Comparison of ENCODE assay signal across 19 cellular contexts in the genomic region with DNA sequence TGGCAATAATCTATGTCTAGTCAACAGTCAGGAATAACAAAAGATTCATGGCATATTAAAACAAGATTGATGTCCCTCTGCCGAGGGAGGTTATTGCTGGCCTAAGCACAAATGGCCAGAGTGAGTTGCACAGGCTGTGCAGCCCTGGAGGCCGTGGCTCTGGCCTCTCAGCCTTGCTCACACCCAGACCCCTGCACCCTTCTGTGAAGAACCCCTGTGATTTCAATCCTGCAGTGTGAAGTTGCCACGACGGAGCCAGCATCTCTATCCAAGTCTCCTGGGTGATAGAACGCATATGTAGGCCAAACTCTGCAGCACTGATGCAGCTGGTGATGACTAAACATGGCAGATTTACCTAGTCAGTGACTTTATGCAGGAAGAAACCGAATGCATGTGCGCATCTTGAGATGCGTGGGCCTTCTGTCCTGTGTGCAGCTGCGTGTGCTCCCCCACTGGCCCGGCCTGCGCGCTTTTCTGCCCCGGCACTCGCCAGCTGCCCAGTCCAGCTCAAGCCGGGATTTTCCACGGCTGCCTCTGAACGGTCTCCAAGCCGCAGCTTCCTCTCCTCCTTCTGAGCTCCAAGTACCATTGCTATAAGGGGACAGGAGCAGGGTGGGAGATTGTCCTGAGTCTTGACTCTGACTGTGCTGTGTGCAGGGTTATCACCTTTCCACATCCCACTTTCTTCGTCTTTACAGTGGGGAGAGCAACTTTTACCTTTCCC.
DNase-seq lines count a peak whose midpoint lies in the region; ATAC-seq and TF ChIP-seq lines count a peak whose summit lies in the region.
"Had no signal": no experiment of that assay in that cellular context is flagged by ENCODE, and none has a peak within 500 bp of the region (broad histone marks: within the 10 kb centered on the region; RNA-seq: fewer than 3 reads in every experiment).

No MANE protein-coding gene starts in this region.

- DNase-seq in Peyer's patch: no peak
- peak; percentile 50 for DNase-seq in glutamatergic neuron
- DNase-seq in occipital lobe (lab: John Stamatoyannopoulos, UW): peak; percentile 11
- no peak for DNase-seq in thoracic aorta (ENCODE audit: low spot score)
- DNase-seq in activated CD4-positive, alpha-beta T cell treated with anti-CD3 and anti-CD28 coated beads, Interleukin-2, amount 10 ng/mL, durations not matched to agents 24 days and 14 days: no peak
- DNase-seq: activated CD4-positive, CD25-positive, alpha-beta regulatory T cell treated with anti-CD3 and anti-CD28 coated beads, Interleukin-2, amount 50 U/mL, for 72 hours; activated gamma-delta T cell; GOT3; head of caudate nucleus; islet precursor cell; midbrain; NCI-H1694; NCI-H446; SIG-M5; substantia nigra had no signal

- H3K9me3 ChIP-seq in Peyer's patch: no peaks in the 10 kb centered on the region
- H3K9me3 ChIP-seq in thoracic aorta: no peaks in the 10 kb centered on the region
- H3K9me3 ChIP-seq: BLaER1 had no signal

- H3K36me3 ChIP-seq in Peyer's patch: no peaks in the 10 kb centered on the region
- no peaks in the 10 kb centered on the region for H3K36me3 ChIP-seq in thoracic aorta
- H3K36me3 ChIP-seq: BLaER1 had no signal

- peak overlapping the region; percentile 82 for H3K27ac Mint-ChIP-seq in glutamatergic neuron (ENCODE audit: unreplicated experiment)
- no peak overlapping the region for H3K27ac Mint-ChIP-seq in activated CD4-positive, alpha-beta T cell treated with anti-CD3 and anti-CD28 coated beads, Interleukin-2, amount 10 ng/mL, durations not matched to agents 24 days and 14 days

- TF ChIP-seq CTCF in Peyer's patch (IDR thresholded peaks at IDR 0.05) (no peak), glutamatergic neuron (IDR thresholded peaks at IDR 0.05; ENCODE audit: partially characterized antibody, unreplicated experiment) (no peak), thoracic aorta (IDR thresholded peaks at IDR 0.05) (no peak)

- H3K4me1 Mint-ChIP-seq in glutamatergic neuron (ENCODE audit: low read depth, unreplicated experiment): peaks cover 22% of the 10 kb centered on the region
- no peaks in the 10 kb centered on the region for H3K4me1 Mint-ChIP-seq in activated CD4-positive, alpha-beta T cell treated with anti-CD3 and anti-CD28 coated beads, Interleukin-2, amount 10 ng/mL, durations not matched to agents 24 days and 14 days

- H3K9me3 Mint-ChIP-seq in glutamatergic neuron (ENCODE audit: unreplicated experiment): peaks cover 2% of the 10 kb centered on the region
- no peaks in the 10 kb centered on the region for H3K9me3 Mint-ChIP-seq in activated CD4-positive, alpha-beta T cell treated with anti-CD3 and anti-CD28 coated beads, Interleukin-2, amount 10 ng/mL, durations not matched to agents 24 days and 14 days

- intact Hi-C loops in activated CD4-positive, alpha-beta T cell treated with anti-CD3 and anti-CD28 coated beads, Interleukin-2, amount 10 ng/mL, durations not matched to agents 24 days and 14 days (cut with micrococcal nuclease): no loop called here

- no peak overlapping the region for H3K4me3 ChIP-seq in Peyer's patch
- peak overlapping the region; percentile 16 for H3K4me3 ChIP-seq in thoracic aorta
- H3K4me3 ChIP-seq: BLaER1, GM12878 had no signal

- no peaks in the 10 kb centered on the region for H3K27me3 Mint-ChIP-seq in glutamatergic neuron (ENCODE audit: unreplicated experiment)
- H3K27me3 Mint-ChIP-seq in activated CD4-positive, alpha-beta T cell treated with anti-CD3 and anti-CD28 coated beads, Interleukin-2, amount 10 ng/mL, durations not matched to agents 24 days and 14 days: peaks cover 15% of the 10 kb centered on the region

- peak overlapping the region; percentile 53 for H3K4me3 Mint-ChIP-seq in glutamatergic neuron (ENCODE audit: unreplicated experiment)
- no peak overlapping the region for H3K4me3 Mint-ChIP-seq in activated CD4-positive, alpha-beta T cell treated with anti-CD3 and anti-CD28 coated beads, Interleukin-2, amount 10 ng/mL, durations not matched to agents 24 days and 14 days

- H3K27ac ChIP-seq in Peyer's patch (peak overlapping the region in 3 of 4 donors; percentile 20 to 55 (median 34)), thoracic aorta (peak overlapping the region; percentile 10 to 32)
- H3K27ac ChIP-seq: BLaER1 had no signal

- H3K36me3 Mint-ChIP-seq in glutamatergic neuron (ENCODE audit: unreplicated experiment): peaks cover 4% of the 10 kb centered on the region
- H3K36me3 Mint-ChIP-seq in activated CD4-positive, alpha-beta T cell treated with anti-CD3 and anti-CD28 coated beads, Interleukin-2, amount 10 ng/mL, durations not matched to agents 24 days and 14 days (ENCODE audit: low read depth): no peaks in the 10 kb centered on the region

- no peaks in the 10 kb centered on the region for H3K27me3 ChIP-seq in Peyer's patch
- no peaks in the 10 kb centered on the region for H3K27me3 ChIP-seq in thoracic aorta (replicated peaks; ENCODE audit: insufficient read depth)
- H3K27me3 ChIP-seq: BLaER1 had no signal

- no peak for TF ChIP-seq POLR2A in Peyer's patch (IDR thresholded peaks at IDR 0.05)

- peak; percentile 20 for ATAC-seq in thoracic aorta (ENCODE audit: insufficient number of reproducible peaks, low FRiP score, low read depth)
- ATAC-seq in GM21515 (IDR thresholded peaks at IDR 0.05; ENCODE audit: unreplicated experiment): no peak
- no peak for ATAC-seq in GM21576 (IDR thresholded peaks at IDR 0.05; ENCODE audit: unreplicated experiment)
- ATAC-seq: GM12878 had no signal

- H3K4me1 ChIP-seq in Peyer's patch: peaks cover 0 to 9% (median 0%) of the 10 kb centered on the region in 4 donors
- peaks cover 8 to 22% of the 10 kb centered on the region in 2 donors for H3K4me1 ChIP-seq in thoracic aorta (ENCODE audit: control insufficient read depth in 1 of 2, low read depth in 2 of 2)
- H3K4me1 ChIP-seq: BLaER1 had no signal

Comparison
In these comparisons a context has a peak if more than half of its experiments do, and no peak if none do; other contexts are left out.
1. DNase-seq: peak in glutamatergic neuron (single experiment) and occipital lobe (single experiment); none in Peyer's patch (0 of 3), thoracic aorta (single experiment) and activated CD4-positive, alpha-beta T cell treated with anti-CD3 and anti-CD28 coated beads, Interleukin-2, amount 10 ng/mL, durations not matched to agents 24 days and 14 days (single experiment).